8 cellular contexts compared by ENCODE assay signal in genomic region chr4:107930821-107931774, GRCh38. TPM values are rescaled to one million over a fixed set of nuclear protein-coding genes. Genes with fewer than 3 reads are reported as not detected.
DNase-seq lines count a peak whose midpoint lies in the region; ATAC-seq and TF ChIP-seq lines count a peak whose summit lies in the region.

TSS of gene CYP2U1 (plus strand) at chr4:107931549. CDS start at chr4:107931644, 95 bp downstream.

- DNase-seq in GM03348 (ENCODE audit: low spot score) (peak; percentile 95), H4 (ENCODE audit: low spot score) (peak; percentile 67), LoVo (ENCODE audit: low spot score) (peak; percentile 85), heart left ventricle (peak; percentile 91 to 94 (median 91)), posterior vena cava (ENCODE audit: low spot score) (peak; percentile 95), type B pancreatic cell (ENCODE audit: extremely low spot score, unreplicated experiment) (peak; percentile 86)
- DNase-seq in activated naive CD8-positive, alpha-beta T cell treated with anti-CD3 and anti-CD28 coated beads, Interleukin-2, amount 50 U/mL, for 24 hours: peak; percentile 78

- peaks cover 3% of the 10 kb centered on the region for H3K36me3 Mint-ChIP-seq in activated naive CD8-positive, alpha-beta T cell treated with anti-CD3 and anti-CD28 coated beads, Interleukin-2, amount 50 U/mL, for 24 hours (ENCODE audit: low read depth)
- H3K36me3 Mint-ChIP-seq in type B pancreatic cell: peaks cover 9% of the 10 kb centered on the region

- no peaks in the 10 kb centered on the region; the same call in 1 of the 2 replicates for H3F3A ChIP-seq in SU-DHL-6 (ENCODE audit: insufficient read depth)

- no peaks in the 10 kb centered on the region for H3K9me2 ChIP-seq in SU-DHL-6 (replicated peaks; ENCODE audit: insufficient read depth, low read length)

- H3K9me3 ChIP-seq in SU-DHL-6 (ENCODE audit: insufficient read depth, low read length) (no peaks in the 10 kb centered on the region), heart left ventricle (no peaks in the 10 kb centered on the region)

- peaks cover 25% of the 10 kb centered on the region for H3K4me1 Mint-ChIP-seq in activated naive CD8-positive, alpha-beta T cell treated with anti-CD3 and anti-CD28 coated beads, Interleukin-2, amount 50 U/mL, for 24 hours
- peaks cover 25% of the 10 kb centered on the region for H3K4me1 Mint-ChIP-seq in type B pancreatic cell (ENCODE audit: unreplicated experiment)

- H3K27me3 ChIP-seq in SU-DHL-6 (ENCODE audit: low read length) (no peaks in the 10 kb centered on the region), heart left ventricle (no peaks in the 10 kb centered on the region)

- H4K20me1 ChIP-seq in SU-DHL-6 (ENCODE audit: low read depth, low read length): no peaks in the 10 kb centered on the region

- peaks cover 0 to 34% (median 11%) of the 10 kb centered on the region in 12 donors for H3K4me1 ChIP-seq in heart left ventricle

- TF ChIP-seq CTCF in SU-DHL-6 (IDR thresholded peaks at IDR 0.05; ENCODE audit: insufficient read depth, low read length, poor library complexity, severe bottlenecking): no peak
- peak in 8 of 12 donors; percentile 11 to 44 (median 26) for TF ChIP-seq CTCF in heart left ventricle (IDR thresholded peaks at IDR 0.05)
- peak; percentile 33 for TF ChIP-seq CTCF in type B pancreatic cell (conservative IDR thresholded peaks at IDR 0.05)

- no peak within 1 kb of the TSS; the same call in 1 of the 2 replicates for H3K27ac ChIP-seq in SU-DHL-6 (ENCODE audit: low read depth, low read length)
- H3K27ac ChIP-seq in heart left ventricle: peak within 1 kb of the TSS; percentile 57 to 91 (median 82)

- peak; percentile 90 for ATAC-seq in activated naive CD8-positive, alpha-beta T cell treated with anti-CD3 and anti-CD28 coated beads, Interleukin-2, amount 50 U/mL, for 24 hours
- ATAC-seq in heart left ventricle: peak; percentile 96 to 99 (median 98)

- WGBS in heart left ventricle, 4 donors: 1% methylated on average over 37 to 78 of the region's 78 CpGs

- intact Hi-C loops in heart left ventricle (cut with DNase I) (loop anchor here in 8 of 10 donors (1.0 to 10.0 kb wide), 6 partner anchors 54 to 66 kb away; partner anchors contain the start of gene HADH (in 7 of the 8)), posterior vena cava (cut with DNase I) (loop anchor here in 1 of 2 donors (10.0 kb wide), 1 partner anchor 54 kb away; the partner anchor contains the start of gene HADH)

- no peaks in the 10 kb centered on the region for H3K79me2 ChIP-seq in SU-DHL-6 (ENCODE audit: insufficient read depth, low read length)

- no peaks in the 10 kb centered on the region for H3K9me3 Mint-ChIP-seq in activated naive CD8-positive, alpha-beta T cell treated with anti-CD3 and anti-CD28 coated beads, Interleukin-2, amount 50 U/mL, for 24 hours
- no peaks in the 10 kb centered on the region for H3K9me3 Mint-ChIP-seq in type B pancreatic cell

- H3K27ac Mint-ChIP-seq in activated naive CD8-positive, alpha-beta T cell treated with anti-CD3 and anti-CD28 coated beads, Interleukin-2, amount 50 U/mL, for 24 hours: peak within 1 kb of the TSS; percentile 44
- peak within 1 kb of the TSS; percentile 24 for H3K27ac Mint-ChIP-seq in type B pancreatic cell

- H3K27me3 Mint-ChIP-seq in activated naive CD8-positive, alpha-beta T cell treated with anti-CD3 and anti-CD28 coated beads, Interleukin-2, amount 50 U/mL, for 24 hours: no peaks in the 10 kb centered on the region
- H3K27me3 Mint-ChIP-seq in type B pancreatic cell: peaks cover 16% of the 10 kb centered on the region

- no peaks in the 10 kb centered on the region for H3K36me3 ChIP-seq in SU-DHL-6 (ENCODE audit: low read length)
- peaks cover 0 to 3% (median 0%) of the 10 kb centered on the region in 9 donors for H3K36me3 ChIP-seq in heart left ventricle

- peak within 1 kb of the TSS; percentile 96 for H2AFZ ChIP-seq in SU-DHL-6 (ENCODE audit: low read depth, low read length, severe bottlenecking)

- peak within 1 kb of the TSS; percentile 65 for H3K9ac ChIP-seq in SU-DHL-6 (ENCODE audit: low read length)

- H3K4me3 ChIP-seq in SU-DHL-6 (ENCODE audit: insufficient read depth, low read length, poor library complexity, severe bottlenecking) (peak within 1 kb of the TSS; percentile 59), heart left ventricle (peak within 1 kb of the TSS; percentile 56 to 95 (median 79))

- peak within 1 kb of the TSS; percentile 62 for H3K4me2 ChIP-seq in SU-DHL-6 (ENCODE audit: low read depth, low read length, poor library complexity, severe bottlenecking)

- TF ChIP-seq POLR2A in heart left ventricle (IDR thresholded peaks at IDR 0.05): peak; percentile 54 to 79

- H3K4me3 Mint-ChIP-seq in activated naive CD8-positive, alpha-beta T cell treated with anti-CD3 and anti-CD28 coated beads, Interleukin-2, amount 50 U/mL, for 24 hours: peak within 1 kb of the TSS; percentile 82
- peak within 1 kb of the TSS; percentile 88 for H3K4me3 Mint-ChIP-seq in type B pancreatic cell

RNA-seq across cellular contexts. Expression of gene CYP2U1, which starts in this region (rescaled TPM):
- 8.5 and 10.8 TPM in 2 replicates for total RNA-seq in H4 (2014; rRNA removed; shearing (Covaris generic))
- 10 to 100 TPM in 1 of 9 donors, 1 to 10 TPM in 8; 5.5 to 11.8 (median 6.9) TPM for total RNA-seq in heart left ventricle
- polyA plus RNA-seq in heart left ventricle: 1 to 10 TPM; 3.7 to 5.8 TPM
- 10 to 100 TPM; 12.2 to 13.2 TPM for total RNA-seq in posterior vena cava
- total RNA-seq in type B pancreatic cell (ENCODE audit: low replicate concordance): 4.2 and 7.8 TPM in 2 replicates
